1 cellular context compared by ENCODE assay signal in genomic region chr7:20219446-20220292, GRCh38.
TF ChIP-seq lines count a peak whose summit lies in the region.

No MANE protein-coding gene starts in this region.

TF ChIP-seq in GM12878, 131 proteins besides CTCF, POLR2A, EP300 and RAD21 (continued from another document and continues in another):
- peak; percentile 96 for TF ChIP-seq ATF2 (IDR thresholded peaks at IDR 0.05; ENCODE audit: low read length)
- TF ChIP-seq JUND (IDR thresholded peaks at IDR 0.05; ENCODE audit: low read depth, low read length): peak; percentile 82
- no peak for TF ChIP-seq BCLAF1 (IDR thresholded peaks at IDR 0.05)
- TF ChIP-seq MEF2A (IDR thresholded peaks at IDR 0.05; ENCODE audit: insufficient read depth, low read depth, low read length): peak; percentile 70; the same call in 1 of the 2 replicates
- no peak for TF ChIP-seq ZBTB40 (IDR thresholded peaks at IDR 0.05; ENCODE audit: borderline replicate concordance)
- TF ChIP-seq IRF5 (IDR thresholded peaks at IDR 0.05; ENCODE audit: borderline replicate concordance): no peak
- TF ChIP-seq TCF7 (IDR thresholded peaks at IDR 0.05; ENCODE audit: borderline replicate concordance): no peak
- TF ChIP-seq CREB1 (IDR thresholded peaks at IDR 0.05; ENCODE audit: low read depth): peak; percentile 74
- peak; percentile 89 for TF ChIP-seq ATF7 (IDR thresholded peaks at IDR 0.05; ENCODE audit: low read depth)
- no peak for TF ChIP-seq YBX1 (IDR thresholded peaks at IDR 0.05)
- no peak for TF ChIP-seq E2F8 (IDR thresholded peaks at IDR 0.05; ENCODE audit: low read depth, partially characterized antibody)
- peak; percentile 89 for TF ChIP-seq CREM (IDR thresholded peaks at IDR 0.05; ENCODE audit: low read depth)
- TF ChIP-seq MYC (IDR thresholded peaks at IDR 0.05; ENCODE audit: insufficient read depth, insufficient read length, insufficient replicate concordance, low read length, severe bottlenecking): no peak
- TF ChIP-seq GABPA (IDR thresholded peaks at IDR 0.05; ENCODE audit: low read depth): peak; percentile 58
- TF ChIP-seq SMARCA5 (IDR thresholded peaks at IDR 0.05): peak; percentile 75
- TF ChIP-seq TARDBP (IDR thresholded peaks at IDR 0.05; ENCODE audit: borderline replicate concordance): peak; percentile 71
- peak; percentile 95 for TF ChIP-seq IRF4 (IDR thresholded peaks at IDR 0.05; ENCODE audit: low read depth, low read length)
- peak; percentile 98 for TF ChIP-seq DPF2 (IDR thresholded peaks at IDR 0.05)
- 0 out of 2 replicates have a peak, but pooled peaks have one; percentile 26 for TF ChIP-seq HDAC2 (IDR thresholded peaks at IDR 0.05)
- TF ChIP-seq STAT1 (conservative IDR thresholded peaks at IDR 0.05): no peak
- peak; percentile 100 for TF ChIP-seq TCF12 (IDR thresholded peaks at IDR 0.05; ENCODE audit: low read depth, low read length)
- TF ChIP-seq CBX5 (IDR thresholded peaks at IDR 0.05; ENCODE audit: low read depth): peak; percentile 93
- TF ChIP-seq BACH1 (IDR thresholded peaks at IDR 0.05; ENCODE audit: borderline replicate concordance): peak; percentile 85
- peak; percentile 72 for TF ChIP-seq CUX1 (IDR thresholded peaks at IDR 0.05; ENCODE audit: insufficient replicate concordance, low read depth, low read length)
- peak; percentile 89 for TF ChIP-seq JUNB (IDR thresholded peaks at IDR 0.05)
- no peak for TF ChIP-seq HCFC1 (IDR thresholded peaks at IDR 0.05; ENCODE audit: low read length)
- 0 out of 2 replicates have a peak, but pooled peaks have one; percentile 21 for TF ChIP-seq RBBP5 (conservative IDR thresholded peaks at IDR 0.05)
- no peak for TF ChIP-seq SIN3A (IDR thresholded peaks at IDR 0.05; ENCODE audit: low read depth, low read length)
- peak; percentile 58 for TF ChIP-seq ZNF687 (IDR thresholded peaks at IDR 0.05)
- peak; percentile 97 for TF ChIP-seq MLLT1 (IDR thresholded peaks at IDR 0.05)
- TF ChIP-seq ZNF24 (IDR thresholded peaks at IDR 0.05): no peak; the same call in 1 of the 2 replicates
- peak; percentile 89 for TF ChIP-seq SPI1 (IDR thresholded peaks at IDR 0.05; ENCODE audit: borderline replicate concordance, insufficient read depth, low read depth, low read length)
- TF ChIP-seq EED (IDR thresholded peaks at IDR 0.05; ENCODE audit: low read depth): peak; percentile 96
- no peak for TF ChIP-seq NRF1 (conservative IDR thresholded peaks at IDR 0.05; ENCODE audit: low read depth, low read length)
